Comparison of ENCODE assay signal across 2 cellular contexts in genomic region chr6:31935829-31936228, GRCh38.
TF ChIP-seq lines count a peak whose summit lies in the region.

No MANE protein-coding gene starts in this region.

TF ChIP-seq in K562, 482 proteins besides CTCF, POLR2A, EP300 and RAD21 (continues in another document):
- no peak for TF ChIP-seq CHD2 (IDR thresholded peaks at IDR 0.05; ENCODE audit: low read depth, low read length)
- TF ChIP-seq ZNF830 (CRISPR knock-in tag; IDR thresholded peaks at IDR 0.05) = no peak
- no peak for TF ChIP-seq ZNF174 (CRISPR knock-in tag; IDR thresholded peaks at IDR 0.05)
- no peak for TF ChIP-seq TBL1XR1 (IDR thresholded peaks at IDR 0.05; ENCODE audit: low read length in 2 of 2)
- no peak for TF ChIP-seq HMGN3 (IDR thresholded peaks at IDR 0.05; ENCODE audit: borderline replicate concordance, extremely low read depth, insufficient read length, low read depth, low read length)
- TF ChIP-seq USF1 (CRISPR knock-in tag; IDR thresholded peaks at IDR 0.05) = peak; percentile 49
- TF ChIP-seq NR3C1 (CRISPR knock-in tag; IDR thresholded peaks at IDR 0.05) = no peak
- no peak for TF ChIP-seq ZNF280A (IDR thresholded peaks at IDR 0.05; ENCODE audit: low read depth, partially characterized antibody)
- no peak for TF ChIP-seq ZNF668 (CRISPR knock-in tag; IDR thresholded peaks at IDR 0.05)
- TF ChIP-seq BHLHE40 (IDR thresholded peaks at IDR 0.05; ENCODE audit: low read length) = 0 out of 2 replicates have a peak, but pooled peaks have one; percentile 22
- no peak for TF ChIP-seq PHF21A (IDR thresholded peaks at IDR 0.05; ENCODE audit: borderline replicate concordance, low read depth)
- no peak for TF ChIP-seq IFI16 (CRISPR knock-in tag; IDR thresholded peaks at IDR 0.05)
- TF ChIP-seq TOE1 (IDR thresholded peaks at IDR 0.05; ENCODE audit: borderline replicate concordance) = peak; percentile 27; the same call in 1 of the 2 replicates
- TF ChIP-seq TOE1 (CRISPR knock-in tag; IDR thresholded peaks at IDR 0.05; ENCODE audit: borderline replicate concordance, low read depth) = no peak
- no peak for TF ChIP-seq E2F1 (CRISPR knock-in tag; IDR thresholded peaks at IDR 0.05)
- no peak for TF ChIP-seq RBM34 (IDR thresholded peaks at IDR 0.05; ENCODE audit: borderline replicate concordance, insufficient read depth, low read length)
- no peak for TF ChIP-seq ZBTB43 (CRISPR knock-in tag; IDR thresholded peaks at IDR 0.05)
- no peak for TF ChIP-seq CREBBP (IDR thresholded peaks at IDR 0.05; ENCODE audit: low read depth, low read length)
- TF ChIP-seq MYC (IDR thresholded peaks at IDR 0.05; ENCODE audit: low read depth, low read length) = no peak
- no peak for TF ChIP-seq MYC (CRISPR knock-in tag; IDR thresholded peaks at IDR 0.05; ENCODE audit: borderline replicate concordance, low read depth)
- TF ChIP-seq ZNF740 (CRISPR knock-in tag; IDR thresholded peaks at IDR 0.05) = no peak
- no peak for TF ChIP-seq ZNF740 (tag; IDR thresholded peaks at IDR 0.05)
- no peak for TF ChIP-seq KLF10 (CRISPR knock-in tag; IDR thresholded peaks at IDR 0.05)
- no peak for TF ChIP-seq WHSC1 (IDR thresholded peaks at IDR 0.05; ENCODE audit: low read length)
- TF ChIP-seq RBFOX2 (IDR thresholded peaks at IDR 0.05; ENCODE audit: low read depth, low read length) = no peak
- no peak for TF ChIP-seq SIRT6 (IDR thresholded peaks at IDR 0.05; ENCODE audit: low read depth, low read length)
- no peak for TF ChIP-seq ATF1 (CRISPR knock-in tag; IDR thresholded peaks at IDR 0.05)
- no peak for TF ChIP-seq ATF1 (tag; IDR thresholded peaks at IDR 0.05)
- TF ChIP-seq ZNF274 (IDR thresholded peaks at IDR 0.05; ENCODE audit: borderline replicate concordance, low read depth, low read length) = no peak
- TF ChIP-seq RAD51 (IDR thresholded peaks at IDR 0.05; ENCODE audit: borderline replicate concordance, low read depth) = peak; percentile 52; the same call in 1 of the 2 replicates
- TF ChIP-seq KLF13 (tag; IDR thresholded peaks at IDR 0.05; ENCODE audit: borderline replicate concordance, low read depth) = no peak
- no peak for TF ChIP-seq CBX3 (IDR thresholded peaks at IDR 0.05; ENCODE audit: borderline replicate concordance in 1 of 2, low read length in 2 of 2)

TF ChIP-seq in liver, 16 proteins besides CTCF, POLR2A, EP300 and RAD21:
- TF ChIP-seq HNF4G (IDR thresholded peaks at IDR 0.05) (no peak), SP1 (IDR thresholded peaks at IDR 0.05) (peak; percentile 24), HNF4A (conservative IDR thresholded peaks at IDR 0.05) (peak; percentile 63 to 69)
TF ChIP-seq in liver: peak in this region for 2.
